Comparison of ENCODE assay signal across 9 cellular contexts in genomic region chr19:28046932-28047331, GRCh38.
"Had no signal": no experiment of that assay in that cellular context is flagged by ENCODE, and none has a peak within 500 bp of the region (broad histone marks: within the 10 kb centered on the region; RNA-seq: fewer than 3 reads in every experiment).

No MANE protein-coding gene starts in this region.

- DNase-seq: GM23248, GOT3, H7, HCEC 1CT, HFFc6 had no signal

- H3K27ac Mint-ChIP-seq: GM23338, HFFc6 had no signal

- H3K4me1 ChIP-seq: HAP-1 had no signal

- FAIRE-seq: H1, H54 had no signal

- H3K4me3 Mint-ChIP-seq: GM23338, HFFc6 had no signal

- H3K4me1 Mint-ChIP-seq: GM23338 had no signal

- H3K36me3 ChIP-seq: HAP-1 had no signal

- H2AFZ ChIP-seq: GM23248, GM23338 had no signal

- H3K9ac ChIP-seq: GM23248 had no signal

- H3K9me3 ChIP-seq: HAP-1 had no signal

- H3K4me2 ChIP-seq: GM23338 had no signal

- H3K4me3 ChIP-seq: GM23248, GM23338, HAP-1 had no signal

- H3K27ac ChIP-seq: GM23248 had no signal
